8 cellular contexts compared by ENCODE assay signal in the genomic region with DNA sequence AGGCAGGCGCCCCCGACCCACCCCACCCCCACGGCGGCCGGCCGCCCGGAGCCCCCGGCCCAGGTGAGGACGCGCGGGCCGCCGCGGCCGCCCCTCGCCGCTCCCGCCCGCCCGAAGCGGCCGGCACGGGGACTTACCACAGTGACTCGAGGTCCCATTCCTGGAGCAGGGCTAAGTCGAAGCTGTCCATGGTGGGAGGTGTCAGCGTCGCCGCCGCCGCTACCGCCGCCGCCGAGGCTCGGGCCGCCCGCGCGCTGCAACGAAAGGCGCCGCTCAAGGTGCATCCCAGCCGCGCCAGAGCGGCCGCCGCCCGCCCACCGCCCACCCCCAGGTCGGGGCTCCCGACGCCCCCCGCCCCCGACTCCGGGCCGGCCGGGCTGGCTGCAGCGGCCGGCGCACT. TPM values are rescaled to one million over a fixed set of nuclear protein-coding genes. Genes with fewer than 3 reads are reported as not detected.
DNase-seq lines count a peak whose midpoint lies in the region; ATAC-seq, FAIRE-seq and TF ChIP-seq lines count a peak whose summit lies in the region.
"Not testable (repeated sequence)": the region's sequence is repeated elsewhere in the genome, so short reads cannot be mapped to it uniquely, and the experiment has no call there.

No MANE protein-coding gene starts in this region.

- not testable (repeated sequence) for TF ChIP-seq POLR2A in HepG2 (IDR thresholded peaks at IDR 0.05; ENCODE audit: insufficient read depth in 1 of 2, low read depth in 2 of 2, low read length in 2 of 2)

- not testable (repeated sequence) for TF ChIP-seq CTCF in AG09309 (IDR thresholded peaks at IDR 0.05; ENCODE audit: control insufficient read depth, insufficient read depth, low read depth, low read length, missing control alignments); GM23338 (conservative IDR thresholded peaks at IDR 0.05; ENCODE audit: low read depth in 2 of 2); HepG2 (CRISPR knock-in tag; IDR thresholded peaks at IDR 0.05); osteoblast (IDR thresholded peaks at IDR 0.05; ENCODE audit: extremely low read depth, low read depth, low read length); thoracic aorta (IDR thresholded peaks at IDR 0.05)

- in situ Hi-C loops in HepG2 (cut with HindIII; ENCODE audit: extremely low pct_ligation_motif_present, low pct_unique_long_range_greater_than_20kb): not testable (repeated sequence)

- CTCF ChIA-PET in HepG2 (lab: Yijun Ruan, JAX; ENCODE audit: low intra/inter-chr PET ratio, low total read pairs): not testable (repeated sequence)

- not testable (repeated sequence) for H3K27ac ChIP-seq in GM23338 (ENCODE audit: low read depth); HepG2 (ENCODE audit: extremely low read length, insufficient read depth, low read length); osteoblast (ENCODE audit: low read depth, low read length); thoracic aorta

- H3K4me1 ChIP-seq in GM23338 (ENCODE audit: insufficient read depth): peaks cover 18% of the 10 kb centered on the region
- not testable (repeated sequence) for H3K4me1 ChIP-seq in adipocyte (ENCODE audit: control insufficient read depth, insufficient read depth, low read length); HepG2 (ENCODE audit: insufficient read depth, low read length); osteoblast (ENCODE audit: insufficient read depth, low read length)
- H3K4me1 ChIP-seq in thoracic aorta (ENCODE audit: control insufficient read depth in 1 of 2, low read depth in 2 of 2): peaks cover 3 to 16% of the 10 kb centered on the region in 2 donors

- not testable (repeated sequence) for H3F3A ChIP-seq in GM23338 (replicated peaks; ENCODE audit: low read depth)

- no CpG with 5 or more reads among the region's 60 CpGs for WGBS in HepG2 (ENCODE audit: low lambda C conversion rate)

- H3K36me3 ChIP-seq in GM23338 (ENCODE audit: insufficient read depth); adipocyte (ENCODE audit: control insufficient read depth, insufficient read depth, low read length, severe bottlenecking); HepG2 (replicated peaks in 1 of 2; ENCODE audit: control insufficient read depth in 1 of 2, insufficient read depth in 2 of 2, low read length in 2 of 2); osteoblast (ENCODE audit: insufficient read depth, low read length); thoracic aorta: not testable (repeated sequence)

- H3K9me2 ChIP-seq in GM23338 (ENCODE audit: insufficient read depth): not testable (repeated sequence)

- H2AFZ ChIP-seq in GM23338; HepG2 (ENCODE audit: low read length); osteoblast (ENCODE audit: low read length): not testable (repeated sequence)

- not testable (repeated sequence) for H3K79me2 ChIP-seq in GM23338 (replicated peaks; ENCODE audit: insufficient read depth); HepG2 (ENCODE audit: insufficient read depth, low read length); osteoblast (ENCODE audit: insufficient read depth, low read length)

- intact Hi-C loops in Right ventricle myocardium inferior (cut with DNase I); HepG2 (cut with micrococcal nuclease; ENCODE audit: unreplicated experiment): not testable (repeated sequence)

- TF ChIP-seq EP300 in HepG2 (IDR thresholded peaks at IDR 0.05; ENCODE audit: low read depth in 2 of 2, low read length in 2 of 2); HepG2 (CRISPR knock-in tag; IDR thresholded peaks at IDR 0.05; ENCODE audit: borderline replicate concordance): not testable (repeated sequence)

- BruUV-seq in HepG2 (replicated peaks; lab: Mats Ljungman, UMichigan): not testable (repeated sequence)

- H3K36me3 Mint-ChIP-seq in GM23338 (ENCODE audit: low read depth): not testable (repeated sequence)

- H3K9ac ChIP-seq in adipocyte (ENCODE audit: low read length); HepG2 (ENCODE audit: insufficient read depth, low read depth, low read length): not testable (repeated sequence)

- H3K9me3 ChIP-seq in adipocyte (ENCODE audit: control insufficient read depth, low read length); HepG2 (ENCODE audit: low read length); osteoblast (ENCODE audit: low read depth, low read length); thoracic aorta: not testable (repeated sequence)

- peaks cover 42% of the 10 kb centered on the region for H3K27me3 Mint-ChIP-seq in GM23338 (ENCODE audit: insufficient read depth, low read depth, poor library complexity)

- POLR2A ChIA-PET in HepG2 (lab: Yijun Ruan, JAX): not testable (repeated sequence)

- H3K27ac Mint-ChIP-seq in GM23338: not testable (repeated sequence)

- TF ChIP-seq RAD21 in HepG2 (CRISPR knock-in tag; IDR thresholded peaks at IDR 0.05): not testable (repeated sequence)

- H3K27me3 ChIP-seq in GM23338 (ENCODE audit: insufficient read depth) (peaks cover 67% of the 10 kb centered on the region), adipocyte (replicated peaks; ENCODE audit: control insufficient read depth, insufficient read depth, low read length) (peaks cover 33% of the 10 kb centered on the region), HepG2 (ENCODE audit: control insufficient read depth in 1 of 2, insufficient read depth in 2 of 2, low read length in 2 of 2) (peaks cover 7 to 37% of the 10 kb centered on the region in 2 experiments; a peak in 4 of 5 replicates), osteoblast (ENCODE audit: insufficient read depth, low read length) (peaks cover 37% of the 10 kb centered on the region)
- not testable (repeated sequence) for H3K27me3 ChIP-seq in thoracic aorta (replicated peaks; ENCODE audit: insufficient read depth)

- H3K4me3 ChIP-seq in AG09309 (ENCODE audit: control insufficient read depth, low read depth, low read length) (peak overlapping the region; percentile 44; the same call in 1 of the 2 replicates), thoracic aorta (peak overlapping the region; percentile 54)
- H3K4me3 ChIP-seq in GM23338; adipocyte (ENCODE audit: low read length); HepG2 (replicated peaks in 1 of 3; ENCODE audit: insufficient read depth in 1 of 3, low read depth in 2 of 3, low read length in 3 of 3); osteoblast (ENCODE audit: insufficient read depth, low read length): not testable (repeated sequence)

- DNase-seq in AG09309 (ENCODE audit: low read depth); Right ventricle myocardium inferior (ENCODE audit: missing footprints); HepG2 (ENCODE audit: low spot score); thoracic aorta (ENCODE audit: low spot score): not testable (repeated sequence)
- DNase-seq in GM23338 (ENCODE audit: low spot score) (peak; percentile 21), adipocyte (ENCODE audit: low read depth) (peak; percentile 28), osteoblast (ENCODE audit: insufficient read length, low spot score, missing footprints) (peak; percentile 44)

- peaks cover 23% of the 10 kb centered on the region for H3K4me1 Mint-ChIP-seq in GM23338

- H4K20me1 ChIP-seq in GM23338 (replicated peaks; ENCODE audit: insufficient read depth); HepG2 (ENCODE audit: insufficient read depth, low read length); osteoblast (ENCODE audit: insufficient read depth, low read length): not testable (repeated sequence)

- not testable (repeated sequence) for H3K4me3 Mint-ChIP-seq in GM23338

- not testable (repeated sequence) for H3K9me3 Mint-ChIP-seq in GM23338

- not testable (repeated sequence) for H3K4me2 ChIP-seq in GM23338; HepG2 (ENCODE audit: low read depth, low read length); osteoblast (ENCODE audit: insufficient read depth, low read length)

- ATAC-seq in GM23338: peak; percentile 30
- peak; percentile 11; the same call in 2 of the 3 replicates for ATAC-seq in SK-N-SH treated with all-trans-retinoic acid at 6 μM for 48 hours
- peak; percentile 14 for ATAC-seq in Right ventricle myocardium inferior
- ATAC-seq in HepG2: peak; percentile 84
- ATAC-seq in thoracic aorta (ENCODE audit: insufficient number of reproducible peaks, low FRiP score, low read depth): not testable (repeated sequence)

- not testable (repeated sequence) for FAIRE-seq in HepG2 (lab: Jason Lieb, UNC)

RNA-seq across cellular contexts. Expression of a gene that starts 38.1 kb away (rescaled TPM):
- total RNA-seq in GM23338 (2014; rRNA removed; shearing (Covaris generic)): 1.4 and 5.9 TPM in 2 replicates
- polyA plus RNA-seq in GM23338 (2016; fragmentation: Nextera tagmentation; extraction: Ambion mirVana): 0.73 and 1.5 TPM in 2 replicates
- 6.8 TPM for total RNA-seq in Right ventricle myocardium inferior
- not detected in 2 replicates for total RNA-seq in HepG2 (2016; rRNA removed; fragmentation: Illumina TruSeq; extraction: Trizol)
- not detected in 2 replicates for total RNA-seq in HepG2 (2016; cell fraction: cytosol; rRNA removed; fragmentation: Illumina TruSeq; extraction: Trizol; ENCODE audit: low read depth)
- not detected in 2 replicates for total RNA-seq in HepG2 (2016; cell fraction: insoluble cytoplasmic fraction; rRNA removed; fragmentation: Illumina TruSeq; extraction: Trizol)
- total RNA-seq in HepG2 (2016; cell fraction: membrane; rRNA removed; fragmentation: Illumina TruSeq; extraction: Trizol): not detected in 2 replicates
- total RNA-seq in HepG2 (2016; cell fraction: nucleus; rRNA removed; fragmentation: Illumina TruSeq; extraction: Trizol): not detected in 2 replicates
- polyA plus RNA-seq in HepG2 (2011; rRNA removed): not detected in 2 replicates
- polyA plus RNA-seq in HepG2 (2011; cell fraction: cytosol; rRNA removed): not detected in 2 replicates
- polyA plus RNA-seq in HepG2 (2011; cell fraction: nucleus; rRNA removed): not detected in 2 replicates
- polyA plus RNA-seq in HepG2 (2012): not detected in 2 replicates
- not detected in 2 replicates for polyA plus RNA-seq in HepG2 (2016; cell fraction: cytosol; fragmentation: Illumina TruSeq; extraction: Trizol; ENCODE audit: low read depth)
- polyA plus RNA-seq in HepG2 (2016; cell fraction: insoluble cytoplasmic fraction; fragmentation: Illumina TruSeq; extraction: Trizol; ENCODE audit: low read depth): not detected in 2 replicates
- not detected in 2 replicates for polyA plus RNA-seq in HepG2 (2016; cell fraction: membrane; fragmentation: Illumina TruSeq; extraction: Trizol; ENCODE audit: low read depth)
- polyA plus RNA-seq in HepG2 (2016; cell fraction: nucleus; fragmentation: Illumina TruSeq; extraction: Trizol; ENCODE audit: insufficient read depth, low read depth): not detected in 2 replicates
- polyA minus RNA-seq in HepG2 (2011; rRNA and poly(A)+ RNA removed; ENCODE audit: low replicate concordance): not detected in 2 replicates
- not detected in 2 replicates for polyA minus RNA-seq in HepG2 (2011; cell fraction: cytosol; rRNA and poly(A)+ RNA removed)
- not detected in 2 replicates for polyA minus RNA-seq in HepG2 (2011; cell fraction: nucleus; rRNA and poly(A)+ RNA removed)
- total RNA-seq in osteoblast: 2.9 and 4.3 TPM in 2 replicates
- total RNA-seq in thoracic aorta: 10 to 100 TPM in 1 of 2 donors, 1 to 10 TPM in 1; 9.9 to 20.1 TPM
